ENCODE assay signal across 20 cellular contexts in the genomic region with DNA sequence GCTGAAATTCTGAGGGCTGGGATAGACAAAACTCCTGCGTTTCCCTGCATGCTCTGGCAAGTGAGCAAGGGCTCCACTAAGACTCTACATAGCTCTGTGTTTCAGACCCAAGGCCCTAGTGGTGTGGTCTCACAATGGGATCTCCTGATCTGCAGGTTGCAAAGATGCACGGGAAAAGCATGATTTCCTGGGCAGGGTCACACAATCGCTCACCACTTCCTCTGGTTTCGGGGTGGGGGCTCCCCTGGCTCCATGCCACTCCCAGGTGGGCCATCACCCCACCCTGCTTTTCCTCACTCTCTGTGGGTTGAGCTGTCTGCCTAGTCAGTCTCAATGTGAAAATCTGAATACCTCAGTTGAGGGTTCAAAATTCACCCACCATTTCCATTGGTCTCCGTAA.
DNase-seq lines count a peak whose midpoint lies in the region; ATAC-seq and TF ChIP-seq lines count a peak whose summit lies in the region.
"Had no signal": no experiment of that assay in that cellular context is flagged by ENCODE, and none has a peak within 500 bp of the region (broad histone marks: within the 10 kb centered on the region; RNA-seq: fewer than 3 reads in every experiment).

No MANE protein-coding gene starts in this region.

- H3K4me3 ChIP-seq in Loucy (ENCODE audit: low read length, poor library complexity, severe bottlenecking) = no peak overlapping the region
- H3K4me3 ChIP-seq: A549, MG63, PC-9 had no signal

- no peaks in the 10 kb centered on the region for H3K9me3 ChIP-seq in CD4-positive, alpha-beta T cell (ENCODE audit: control insufficient read depth, low read length)
- no peaks in the 10 kb centered on the region for H3K9me3 ChIP-seq in Loucy (ENCODE audit: insufficient read depth, low read depth, low read length)
- H3K9me3 ChIP-seq: A549, MG63 had no signal

- H2AFZ ChIP-seq in Loucy (ENCODE audit: low read length) = no peak overlapping the region
- H2AFZ ChIP-seq: PC-9 had no signal

- H3F3A ChIP-seq in Loucy (ENCODE audit: low read depth) = no peaks in the 10 kb centered on the region

- H3K4me1 Mint-ChIP-seq in activated CD8-positive, alpha-beta T cell treated with anti-CD3 and anti-CD28 coated beads, Interleukin-2, amount 10 ng/mL, durations not matched to agents 7 days and 5 days (ENCODE audit: low read depth) = peaks cover 47% of the 10 kb centered on the region
- H3K4me1 Mint-ChIP-seq in activated CD8-positive, alpha-beta T cell treated with anti-CD3 and anti-CD28 coated beads for 36 hours (ENCODE audit: low read depth) = peaks cover 36% of the 10 kb centered on the region
- peaks cover 50% of the 10 kb centered on the region for H3K4me1 Mint-ChIP-seq in CD4-positive, alpha-beta T cell (ENCODE audit: low read depth)
- H3K4me1 Mint-ChIP-seq: CD14-positive monocyte had no signal

- H3K4me3 Mint-ChIP-seq in activated CD8-positive, alpha-beta T cell treated with anti-CD3 and anti-CD28 coated beads, Interleukin-2, amount 10 ng/mL, durations not matched to agents 7 days and 5 days = no peak overlapping the region
- H3K4me3 Mint-ChIP-seq in activated CD8-positive, alpha-beta T cell treated with anti-CD3 and anti-CD28 coated beads for 36 hours = no peak overlapping the region
- peak overlapping the region; percentile 39 for H3K4me3 Mint-ChIP-seq in CD4-positive, alpha-beta T cell
- H3K4me3 Mint-ChIP-seq: CD14-positive monocyte had no signal

- no peak for TF ChIP-seq CTCF in activated CD8-positive, alpha-beta T cell treated with anti-CD3 and anti-CD28 coated beads for 36 hours (IDR thresholded peaks at IDR 0.05)
- TF ChIP-seq CTCF in CD4-positive, alpha-beta T cell (IDR thresholded peaks at IDR 0.05) = no peak
- no peak for TF ChIP-seq CTCF in Loucy (conservative IDR thresholded peaks at IDR 0.05; ENCODE audit: low read length)

- peaks cover 32% of the 10 kb centered on the region for H3K36me3 Mint-ChIP-seq in activated CD8-positive, alpha-beta T cell treated with anti-CD3 and anti-CD28 coated beads, Interleukin-2, amount 10 ng/mL, durations not matched to agents 7 days and 5 days (ENCODE audit: low read depth)
- H3K36me3 Mint-ChIP-seq in activated CD8-positive, alpha-beta T cell treated with anti-CD3 and anti-CD28 coated beads for 36 hours (ENCODE audit: low read depth) = peaks cover 2% of the 10 kb centered on the region
- H3K36me3 Mint-ChIP-seq in CD4-positive, alpha-beta T cell (ENCODE audit: low read depth) = no peaks in the 10 kb centered on the region
- H3K36me3 Mint-ChIP-seq: CD14-positive monocyte had no signal

- CTCF ChIA-PET in activated CD8-positive, alpha-beta T cell treated with anti-CD3 and anti-CD28 coated beads, Interleukin-2, amount 10 ng/mL, durations not matched to agents 7 days and 5 days (lab: Charles Lee) = interaction anchor here (0.7 kb wide), 1 partner anchor 29 kb away, joined by 3 read pairs; no protein-coding TSS in a partner anchor
- CTCF ChIA-PET in activated CD8-positive, alpha-beta T cell treated with anti-CD3 and anti-CD28 coated beads for 36 hours (lab: Charles Lee) = no interaction called here
- CTCF ChIA-PET in CD4-positive, alpha-beta T cell (lab: Charles Lee) = no interaction called here

- peak; percentile 32 for DNase-seq in activated CD8-positive, alpha-beta T cell treated with anti-CD3 and anti-CD28 coated beads, Interleukin-2, amount 10 ng/mL, durations not matched to agents 7 days and 5 days
- no peak for DNase-seq in activated CD8-positive, alpha-beta T cell treated with anti-CD3 and anti-CD28 coated beads for 36 hours
- no peak for DNase-seq in CD4-positive, alpha-beta T cell
- peak; percentile 4 for DNase-seq in central memory CD4-positive, alpha-beta T cell
- DNase-seq in 8988T (no peak), NCI-H345 (lab: John Stamatoyannopoulos, UW) (no peak)
- DNase-seq: Calu3, DMS53, H7, MG63, NCI-H1092, NCI-H146, NCI-H2081 treated with DMSO at 0.1 percent for 48 hours, NCI-H510A treated with DMSO at 0.1 percent for 48 hours, NCI-H82, PC-9 had no signal

- peak overlapping the region; percentile 66 for H3K27ac Mint-ChIP-seq in activated CD8-positive, alpha-beta T cell treated with anti-CD3 and anti-CD28 coated beads, Interleukin-2, amount 10 ng/mL, durations not matched to agents 7 days and 5 days
- H3K27ac Mint-ChIP-seq in activated CD8-positive, alpha-beta T cell treated with anti-CD3 and anti-CD28 coated beads for 36 hours = no peak overlapping the region
- peak overlapping the region; percentile 70 for H3K27ac Mint-ChIP-seq in CD4-positive, alpha-beta T cell
- H3K27ac Mint-ChIP-seq: CD14-positive monocyte had no signal

- H3K27me3 Mint-ChIP-seq in activated CD8-positive, alpha-beta T cell treated with anti-CD3 and anti-CD28 coated beads, Interleukin-2, amount 10 ng/mL, durations not matched to agents 7 days and 5 days (ENCODE audit: low read depth) = no peaks in the 10 kb centered on the region
- H3K27me3 Mint-ChIP-seq in activated CD8-positive, alpha-beta T cell treated with anti-CD3 and anti-CD28 coated beads for 36 hours = no peaks in the 10 kb centered on the region
- no peaks in the 10 kb centered on the region for H3K27me3 Mint-ChIP-seq in CD4-positive, alpha-beta T cell

- H3K27ac ChIP-seq in CD4-positive, alpha-beta T cell (ENCODE audit: low read depth, low read length) = no peak overlapping the region
- H3K27ac ChIP-seq: A549, PC-9 had no signal

- ATAC-seq in activated CD8-positive, alpha-beta T cell treated with anti-CD3 and anti-CD28 coated beads, Interleukin-2, amount 10 ng/mL, durations not matched to agents 7 days and 5 days = peak; percentile 44
- ATAC-seq in activated CD8-positive, alpha-beta T cell treated with anti-CD3 and anti-CD28 coated beads for 36 hours = no peak
- ATAC-seq in CD4-positive, alpha-beta T cell (ENCODE audit: poor library complexity) = no peak
- ATAC-seq in HG02981 (IDR thresholded peaks at IDR 0.05; ENCODE audit: unreplicated experiment) = no peak
- ATAC-seq: A549 had no signal

- no peak overlapping the region for H3K9ac ChIP-seq in Loucy (ENCODE audit: low read depth, low read length, poor library complexity, severe bottlenecking)

- H3K9me3 Mint-ChIP-seq in activated CD8-positive, alpha-beta T cell treated with anti-CD3 and anti-CD28 coated beads, Interleukin-2, amount 10 ng/mL, durations not matched to agents 7 days and 5 days (ENCODE audit: insufficient read depth) = peaks cover 10% of the 10 kb centered on the region
- H3K9me3 Mint-ChIP-seq in activated CD8-positive, alpha-beta T cell treated with anti-CD3 and anti-CD28 coated beads for 36 hours = peaks cover 2% of the 10 kb centered on the region
- H3K9me3 Mint-ChIP-seq in CD4-positive, alpha-beta T cell = no peaks in the 10 kb centered on the region

- peak overlapping the region; percentile 20 for H3K4me2 ChIP-seq in Loucy (ENCODE audit: low read depth, low read length, poor library complexity, severe bottlenecking)
- H3K4me2 ChIP-seq: A549, PC-9 had no signal

- POLR2A ChIA-PET in activated CD8-positive, alpha-beta T cell treated with anti-CD3 and anti-CD28 coated beads, Interleukin-2, amount 10 ng/mL, durations not matched to agents 7 days and 5 days (lab: Charles Lee) = no interaction called here
- POLR2A ChIA-PET in activated CD8-positive, alpha-beta T cell treated with anti-CD3 and anti-CD28 coated beads for 36 hours (lab: Charles Lee) = no interaction called here
- POLR2A ChIA-PET in CD4-positive, alpha-beta T cell (lab: Charles Lee) = interaction anchor here (0.9 to 1.3 kb wide), 2 partner anchors 12 to 21 kb away, joined by 3 to 5 read pairs; no protein-coding TSS in a partner anchor

- no peaks in the 10 kb centered on the region for H3K4me1 ChIP-seq in Loucy (ENCODE audit: insufficient read depth, low read length, poor library complexity, severe bottlenecking)
- H3K4me1 ChIP-seq: A549 had no signal

- H3K27me3 ChIP-seq in CD4-positive, alpha-beta T cell (ENCODE audit: control insufficient read depth, insufficient read depth, low read length) = no peaks in the 10 kb centered on the region
- H3K27me3 ChIP-seq in Loucy (ENCODE audit: insufficient read depth, low read length, poor library complexity, severe bottlenecking) = no peaks in the 10 kb centered on the region
- H3K27me3 ChIP-seq: MG63 had no signal

- no peaks in the 10 kb centered on the region for H3K79me2 ChIP-seq in Loucy (ENCODE audit: insufficient read depth, low read length)

- H3K9me2 ChIP-seq in Loucy (replicated peaks; ENCODE audit: low read depth, low read length) = no peaks in the 10 kb centered on the region

- H4K20me1 ChIP-seq in Loucy (ENCODE audit: insufficient read depth, low read length, poor library complexity, severe bottlenecking) = no peaks in the 10 kb centered on the region

- H3K36me3 ChIP-seq in Loucy (ENCODE audit: insufficient read depth, low read length) = no peaks in the 10 kb centered on the region
- H3K36me3 ChIP-seq: MG63 had no signal

- intact Hi-C loops in activated CD8-positive, alpha-beta T cell treated with anti-CD3 and anti-CD28 coated beads for 36 hours (cut with micrococcal nuclease) = no loop called here
- intact Hi-C loops in CD4-positive, alpha-beta T cell (cut with DNase I, micrococcal nuclease) = no loop called here

Comparison
In these comparisons a context has a peak if more than half of its experiments do, and no peak if none do; other contexts are left out.
1. DNase-seq: peak in activated CD8-positive, alpha-beta T cell treated with anti-CD3 and anti-CD28 coated beads, Interleukin-2, amount 10 ng/mL, durations not matched to agents 7 days and 5 days (single experiment) and central memory CD4-positive, alpha-beta T cell (single experiment); none in activated CD8-positive, alpha-beta T cell treated with anti-CD3 and anti-CD28 coated beads for 36 hours (single experiment), CD4-positive, alpha-beta T cell (0 of 10), 8988T (single experiment) and NCI-H345 (single experiment).